ENCODE assay signal across 8 cellular contexts in the genomic region with DNA sequence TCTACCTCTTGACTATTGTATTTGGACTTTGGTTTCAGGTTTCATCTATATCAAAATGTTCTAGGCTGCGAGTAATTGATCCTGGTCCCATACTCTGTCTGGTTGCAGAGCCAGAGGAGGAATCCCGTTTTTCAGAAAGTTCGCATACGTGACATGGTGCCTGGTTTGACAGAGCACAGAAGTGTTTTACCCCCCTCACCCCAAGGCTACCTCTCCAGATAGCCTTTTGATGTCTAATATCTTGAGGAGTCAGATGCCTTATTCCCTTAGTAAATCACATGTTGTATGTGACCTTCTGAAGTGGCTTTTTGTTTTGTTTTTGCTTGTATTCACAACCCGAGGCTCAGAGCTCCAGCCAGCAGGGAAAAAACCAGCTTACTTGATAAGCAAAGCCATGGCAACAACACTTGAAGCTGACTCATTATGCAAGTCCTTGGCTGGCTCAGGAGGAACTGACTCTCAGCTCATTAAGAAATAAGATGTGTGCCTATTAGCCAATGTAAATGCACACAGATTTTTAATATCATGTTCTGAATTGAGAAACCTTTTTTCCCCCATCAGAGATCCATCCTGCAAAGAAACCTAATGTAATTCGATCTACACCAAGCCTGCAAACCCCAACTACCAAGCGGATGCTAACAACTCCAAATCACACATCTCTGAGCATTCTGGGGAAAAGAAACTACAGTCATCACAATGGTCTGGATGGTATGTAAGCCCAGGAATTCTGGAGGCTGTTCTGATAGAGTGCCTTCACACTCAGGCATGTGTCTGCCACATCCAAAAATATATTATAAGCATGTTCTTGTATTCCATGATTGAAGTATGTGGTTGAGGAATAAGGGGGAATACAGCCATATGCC. TPM values are rescaled to one million over a fixed set of nuclear protein-coding genes. Genes with fewer than 3 reads are reported as not detected.
DNase-seq lines count a peak whose midpoint lies in the region; ATAC-seq and TF ChIP-seq lines count a peak whose summit lies in the region.

No MANE protein-coding gene starts in this region.

- H3K27ac ChIP-seq in GM23338 (ENCODE audit: low read depth) (peak overlapping the region; percentile 21; the same call in 1 of the 2 replicates), stomach (peak overlapping the region; percentile 25 to 58 (median 45))

- no peaks in the 10 kb centered on the region for H4K20me1 ChIP-seq in GM23338 (replicated peaks; ENCODE audit: insufficient read depth)

- peaks cover 19% of the 10 kb centered on the region; the same call in 1 of the 2 replicates for H3K4me1 ChIP-seq in GM23338 (ENCODE audit: insufficient read depth)
- H3K4me1 ChIP-seq in stomach: peaks cover 0 to 20% (median 8%) of the 10 kb centered on the region in 4 donors

- WGBS in stomach, 5 donors: 36 to 49% (median 42%) methylated on average over 7 of the region's 7 CpGs

- H3K4me2 ChIP-seq in GM23338: peak overlapping the region; percentile 4; the same call in 1 of the 2 replicates

- no peaks in the 10 kb centered on the region for H3F3A ChIP-seq in GM23338 (replicated peaks; ENCODE audit: low read depth)

- TF ChIP-seq EP300 in stomach (IDR thresholded peaks at IDR 0.05): no peak

- peak; percentile 91 for ATAC-seq in activated CD8-positive, alpha-beta memory T cell treated with anti-CD3 and anti-CD28 coated beads, Interleukin-2, amount 10 ng/mL, durations not matched to agents 7 days and 5 days
- ATAC-seq in GM23338: peak; percentile 63
- ATAC-seq in activated naive CD8-positive, alpha-beta T cell treated with anti-CD3 and anti-CD28 coated beads, Interleukin-2, amount 10 ng/mL, durations not matched to agents 7 days and 5 days (ENCODE audit: low read depth): peak; percentile 33

- H3K79me2 ChIP-seq in GM23338 (replicated peaks; ENCODE audit: insufficient read depth): no peaks in the 10 kb centered on the region

- CTCF ChIA-PET in activated CD8-positive, alpha-beta memory T cell treated with anti-CD3 and anti-CD28 coated beads, Interleukin-2, amount 10 ng/mL, durations not matched to agents 7 days and 5 days (lab: Charles Lee): interaction anchor here (0.7 kb wide), 1 partner anchor 548 kb away, joined by 3 read pairs; no protein-coding TSS in a partner anchor

- H2AFZ ChIP-seq in GM23338: no peak overlapping the region

- TF ChIP-seq CTCF in GM23338 (conservative IDR thresholded peaks at IDR 0.05; ENCODE audit: low read depth in 2 of 2) (no peak), stomach (IDR thresholded peaks at IDR 0.05) (no peak)

- POLR2A ChIA-PET in activated naive CD8-positive, alpha-beta T cell treated with anti-CD3 and anti-CD28 coated beads, Interleukin-2, amount 10 ng/mL, durations not matched to agents 7 days and 5 days (lab: Charles Lee): no interaction called here

- DNase-seq in activated CD8-positive, alpha-beta memory T cell treated with anti-CD3 and anti-CD28 coated beads, Interleukin-2, amount 10 ng/mL, durations not matched to agents 7 days and 5 days: peak; percentile 68
- no peak for DNase-seq in activated CD8-positive, alpha-beta memory T cell treated with anti-CD3 and anti-CD28 coated beads, Interleukin-2, amount 50 U/mL, for 48 hours
- DNase-seq in GM23338 (ENCODE audit: low spot score) (peak; percentile 58), MG63 (peak; percentile 38), hepatic stellate cell (ENCODE audit: low spot score) (peak; percentile 40), stomach (peak; percentile 65), NCI-H1694 treated with DMSO at 0.1 percent for 48 hours (lab: John Stamatoyannopoulos, UW) (no peak)
- no peak for DNase-seq in activated naive CD8-positive, alpha-beta T cell treated with anti-CD3 and anti-CD28 coated beads, Interleukin-2, amount 10 ng/mL, durations not matched to agents 7 days and 5 days

- no peak overlapping the region for H3K4me3 Mint-ChIP-seq in activated CD8-positive, alpha-beta memory T cell treated with anti-CD3 and anti-CD28 coated beads, Interleukin-2, amount 10 ng/mL, durations not matched to agents 7 days and 5 days
- H3K4me3 Mint-ChIP-seq in GM23338: no peak overlapping the region
- no peak overlapping the region for H3K4me3 Mint-ChIP-seq in activated naive CD8-positive, alpha-beta T cell treated with anti-CD3 and anti-CD28 coated beads, Interleukin-2, amount 10 ng/mL, durations not matched to agents 7 days and 5 days

- H3K4me1 Mint-ChIP-seq in activated CD8-positive, alpha-beta memory T cell treated with anti-CD3 and anti-CD28 coated beads, Interleukin-2, amount 10 ng/mL, durations not matched to agents 7 days and 5 days: peaks cover 13% of the 10 kb centered on the region
- H3K4me1 Mint-ChIP-seq in GM23338: peaks cover 14% of the 10 kb centered on the region
- H3K4me1 Mint-ChIP-seq in activated naive CD8-positive, alpha-beta T cell treated with anti-CD3 and anti-CD28 coated beads, Interleukin-2, amount 10 ng/mL, durations not matched to agents 7 days and 5 days: peaks cover 6% of the 10 kb centered on the region

- TF ChIP-seq POLR2A in stomach (IDR thresholded peaks at IDR 0.05): no peak

- H3K27me3 Mint-ChIP-seq in activated CD8-positive, alpha-beta memory T cell treated with anti-CD3 and anti-CD28 coated beads, Interleukin-2, amount 10 ng/mL, durations not matched to agents 7 days and 5 days: no peaks in the 10 kb centered on the region
- no peaks in the 10 kb centered on the region for H3K27me3 Mint-ChIP-seq in GM23338 (ENCODE audit: insufficient read depth, low read depth, poor library complexity)
- H3K27me3 Mint-ChIP-seq in activated naive CD8-positive, alpha-beta T cell treated with anti-CD3 and anti-CD28 coated beads, Interleukin-2, amount 10 ng/mL, durations not matched to agents 7 days and 5 days: no peaks in the 10 kb centered on the region

- no peak overlapping the region for H3K4me3 ChIP-seq in GM23338
- no peak overlapping the region for H3K4me3 ChIP-seq in MG63
- H3K4me3 ChIP-seq in stomach: no peak overlapping the region

- no peaks in the 10 kb centered on the region for H3K27me3 ChIP-seq in GM23338 (ENCODE audit: insufficient read depth)
- H3K27me3 ChIP-seq in MG63: no peaks in the 10 kb centered on the region
- no peaks in the 10 kb centered on the region for H3K27me3 ChIP-seq in stomach

- H3K9me3 Mint-ChIP-seq in activated CD8-positive, alpha-beta memory T cell treated with anti-CD3 and anti-CD28 coated beads, Interleukin-2, amount 10 ng/mL, durations not matched to agents 7 days and 5 days (ENCODE audit: low read depth): no peaks in the 10 kb centered on the region
- H3K9me3 Mint-ChIP-seq in GM23338: no peaks in the 10 kb centered on the region
- no peaks in the 10 kb centered on the region for H3K9me3 Mint-ChIP-seq in activated naive CD8-positive, alpha-beta T cell treated with anti-CD3 and anti-CD28 coated beads, Interleukin-2, amount 10 ng/mL, durations not matched to agents 7 days and 5 days

- no peak overlapping the region for H3K27ac Mint-ChIP-seq in activated CD8-positive, alpha-beta memory T cell treated with anti-CD3 and anti-CD28 coated beads, Interleukin-2, amount 10 ng/mL, durations not matched to agents 7 days and 5 days
- H3K27ac Mint-ChIP-seq in GM23338: peak overlapping the region; percentile 63
- H3K27ac Mint-ChIP-seq in activated naive CD8-positive, alpha-beta T cell treated with anti-CD3 and anti-CD28 coated beads, Interleukin-2, amount 10 ng/mL, durations not matched to agents 7 days and 5 days: no peak overlapping the region

- intact Hi-C loops in stomach (cut with DNase I; ENCODE audit: low total_unique reads): no loop called here

- H3K9me3 ChIP-seq in MG63 (no peaks in the 10 kb centered on the region), stomach (no peaks in the 10 kb centered on the region)

- no peaks in the 10 kb centered on the region; the same call in 1 of the 2 replicates for H3K36me3 ChIP-seq in GM23338 (ENCODE audit: insufficient read depth)
- no peaks in the 10 kb centered on the region for H3K36me3 ChIP-seq in MG63
- peaks cover 0 to 21% (median 12%) of the 10 kb centered on the region in 4 donors for H3K36me3 ChIP-seq in stomach

- no peaks in the 10 kb centered on the region for H3K9me2 ChIP-seq in GM23338 (ENCODE audit: insufficient read depth)

- H3K36me3 Mint-ChIP-seq in activated CD8-positive, alpha-beta memory T cell treated with anti-CD3 and anti-CD28 coated beads, Interleukin-2, amount 10 ng/mL, durations not matched to agents 7 days and 5 days: peaks cover 3% of the 10 kb centered on the region
- H3K36me3 Mint-ChIP-seq in GM23338 (ENCODE audit: low read depth): 0 out of 3 replicates have a peak, but pooled peaks cover 4% of the 10 kb centered on the region
- peaks cover 2% of the 10 kb centered on the region for H3K36me3 Mint-ChIP-seq in activated naive CD8-positive, alpha-beta T cell treated with anti-CD3 and anti-CD28 coated beads, Interleukin-2, amount 10 ng/mL, durations not matched to agents 7 days and 5 days

TF ChIP-seq in GM23338, 12 proteins besides CTCF, POLR2A, EP300 and RAD21 (continues in another document):
- TF ChIP-seq EZH2 (IDR thresholded peaks at IDR 0.05; ENCODE audit: low read depth, unreplicated experiment): no peak
- TF ChIP-seq STAT1 (IDR thresholded peaks at IDR 0.05; ENCODE audit: unreplicated experiment): no peak
- TF ChIP-seq ZNF114 (CRISPR knock-in tag; IDR thresholded peaks at IDR 0.05): no peak
- no peak for TF ChIP-seq EZH2phosphoT487 (IDR thresholded peaks at IDR 0.05; ENCODE audit: unreplicated experiment)
- TF ChIP-seq ZNF331 (CRISPR knock-in tag; IDR thresholded peaks at IDR 0.05; ENCODE audit: low read depth): no peak

RNA-seq across cellular contexts. Expression of a gene that starts 41.4 kb away (rescaled TPM):
- under 1 TPM in 1 of 2 experiments, not detected in 1; 0.21 TPM for total RNA-seq in activated CD8-positive, alpha-beta memory T cell treated with anti-CD3 and anti-CD28 coated beads, Interleukin-2, amount 10 ng/mL, durations not matched to agents 7 days and 5 days
- total RNA-seq in GM23338 (2014; rRNA removed; shearing (Covaris generic)): 0.31 and 0.69 TPM in 2 replicates
- polyA plus RNA-seq in GM23338 (2016; fragmentation: Nextera tagmentation; extraction: Ambion mirVana) (1.2 and 1.5 TPM in 2 replicates), stomach (1 to 10 TPM in 2 of 3 donors, under 1 TPM in 1; 0.46 to 2.0 (median 1.8) TPM)
- total RNA-seq in MG63 (2014; rRNA removed; shearing (Covaris generic); ENCODE audit: low replicate concordance): not detected in 2 replicates
- not detected for total RNA-seq in activated naive CD8-positive, alpha-beta T cell treated with anti-CD3 and anti-CD28 coated beads, Interleukin-2, amount 10 ng/mL, durations not matched to agents 7 days and 5 days
- 1 to 10 TPM in 3 of 5 donors, not detected in 2; 1.2 to 7.8 (median 1.3) TPM for total RNA-seq in stomach

Comparison
In these comparisons a context has a peak if more than half of its experiments do, and no peak if none do; other contexts are left out.
1. DNase-seq: peak in activated CD8-positive, alpha-beta memory T cell treated with anti-CD3 and anti-CD28 coated beads, Interleukin-2, amount 10 ng/mL, durations not matched to agents 7 days and 5 days (single experiment), GM23338 (single experiment), MG63 (single experiment), hepatic stellate cell (single experiment) and stomach (single experiment); none in activated CD8-positive, alpha-beta memory T cell treated with anti-CD3 and anti-CD28 coated beads, Interleukin-2, amount 50 U/mL, for 48 hours (single experiment), activated naive CD8-positive, alpha-beta T cell treated with anti-CD3 and anti-CD28 coated beads, Interleukin-2, amount 10 ng/mL, durations not matched to agents 7 days and 5 days (single experiment) and NCI-H1694 treated with DMSO at 0.1 percent for 48 hours (single experiment).
2. ATAC-seq: peak in every context shown above with its lines; median percentile 91 in activated CD8-positive, alpha-beta memory T cell treated with anti-CD3 and anti-CD28 coated beads, Interleukin-2, amount 10 ng/mL, durations not matched to agents 7 days and 5 days; 63 in GM23338; 33 in activated naive CD8-positive, alpha-beta T cell treated with anti-CD3 and anti-CD28 coated beads, Interleukin-2, amount 10 ng/mL, durations not matched to agents 7 days and 5 days.